8 cellular contexts compared by ENCODE assay signal in the genomic region with DNA sequence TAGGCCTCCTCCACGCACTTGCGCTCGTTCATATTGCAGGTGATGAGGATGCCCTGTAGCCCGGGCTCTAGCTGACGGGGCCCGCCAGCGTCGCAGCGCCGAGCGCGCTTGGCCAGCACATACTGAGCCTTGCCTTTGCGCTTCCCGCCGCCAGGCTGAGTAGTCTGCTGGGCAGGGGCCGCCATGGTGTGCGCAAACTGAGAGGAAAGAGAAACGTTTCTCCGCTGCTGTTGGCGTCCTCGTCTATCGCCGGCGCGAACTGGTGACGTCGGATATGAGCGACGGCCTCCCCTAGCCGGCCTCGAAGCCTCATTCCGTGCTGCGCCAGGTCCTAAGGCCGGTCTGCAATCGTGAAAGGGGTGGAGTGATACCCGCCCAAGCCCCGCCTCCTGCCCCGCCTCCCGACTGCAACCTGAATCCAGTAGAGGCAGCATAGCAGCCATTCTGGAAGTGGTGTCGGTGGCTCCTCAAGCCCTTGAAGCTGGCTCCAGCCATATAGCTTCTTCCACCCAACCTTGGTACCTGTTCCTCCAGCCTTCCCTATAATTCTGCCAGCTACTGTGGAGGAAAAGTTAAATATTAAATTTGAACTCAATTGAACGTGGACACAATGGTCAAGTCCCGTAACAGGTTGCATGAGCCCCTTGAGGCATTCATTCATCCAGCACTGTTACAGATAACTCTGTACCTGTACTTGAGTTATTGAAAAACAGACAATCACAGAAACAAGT. TPM values are rescaled to one million over a fixed set of nuclear protein-coding genes. Genes with fewer than 3 reads are reported as not detected.
DNase-seq lines count a peak whose midpoint lies in the region; ATAC-seq and TF ChIP-seq lines count a peak whose summit lies in the region.

A gene with protein sequence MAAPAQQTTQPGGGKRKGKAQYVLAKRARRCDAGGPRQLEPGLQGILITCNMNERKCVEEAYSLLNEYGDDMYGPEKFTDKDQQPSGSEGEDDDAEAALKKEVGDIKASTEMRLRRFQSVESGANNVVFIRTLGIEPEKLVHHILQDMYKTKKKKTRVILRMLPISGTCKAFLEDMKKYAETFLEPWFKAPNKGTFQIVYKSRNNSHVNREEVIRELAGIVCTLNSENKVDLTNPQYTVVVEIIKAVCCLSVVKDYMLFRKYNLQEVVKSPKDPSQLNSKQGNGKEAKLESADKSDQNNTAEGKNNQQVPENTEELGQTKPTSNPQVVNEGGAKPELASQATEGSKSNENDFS (minus strand): TSS at position 264 of the 731 bp plus-strand sequence. CDS start 79 bp downstream, at position 185.

- H3K27ac Mint-ChIP-seq in progenitor cell of endocrine pancreas, result peak within 1 kb of the TSS; percentile 97

- H3K4me3 ChIP-seq in upper lobe of right lung, result peak within 1 kb of the TSS; percentile 99

- peaks cover 3% of the 10 kb centered on the region for H3K9me3 Mint-ChIP-seq in progenitor cell of endocrine pancreas (ENCODE audit: low read depth)

- intact Hi-C loops in T-helper 1 cell treated with Interleukin-12 subunit alpha and Interleukin-12 subunit beta and Interleukin-4 antibody, amounts not matched to agents 30 ng/mL and 1 ng/mL, for 36 hours (cut with micrococcal nuclease), result loop anchor here (1.0 to 5.0 kb wide), 12 partner anchors 22 to 1449 kb away; a partner anchor contains a TSS
- intact Hi-C loops in left cardiac atrium (cut with DNase I) (no loop called here), upper lobe of right lung (cut with DNase I) (no loop called here)

- in situ Hi-C loops in GM13976 (cut with MboI; ENCODE audit: low sequenced_read_pairs, unreplicated experiment), result no loop called here

- peaks cover 10% of the 10 kb centered on the region for H3K4me1 Mint-ChIP-seq in progenitor cell of endocrine pancreas (ENCODE audit: low read depth)

- peak within 1 kb of the TSS; percentile 96 for H3K4me3 Mint-ChIP-seq in progenitor cell of endocrine pancreas (ENCODE audit: low read depth)

- H3K27me3 Mint-ChIP-seq in progenitor cell of endocrine pancreas, result no peaks in the 10 kb centered on the region

- TF ChIP-seq CTCF in GM13976 (IDR thresholded peaks at IDR 0.05; ENCODE audit: borderline replicate concordance, control extremely low read depth, extremely low read depth, insufficient read depth, missing control alignments), result no peak
- peak; percentile 14 for TF ChIP-seq CTCF in progenitor cell of endocrine pancreas (IDR thresholded peaks at IDR 0.05; ENCODE audit: unreplicated experiment)
- TF ChIP-seq CTCF in upper lobe of right lung (IDR thresholded peaks at IDR 0.05), result peak; percentile 15

- H3K9me3 ChIP-seq in upper lobe of right lung, result no peaks in the 10 kb centered on the region

- peaks cover 9% of the 10 kb centered on the region for H3K36me3 Mint-ChIP-seq in progenitor cell of endocrine pancreas (ENCODE audit: insufficient read depth)

- ATAC-seq in HG02870 (IDR thresholded peaks at IDR 0.05; ENCODE audit: unreplicated experiment) (peak; percentile 78), left cardiac atrium (peak; percentile 98), upper lobe of right lung (peak; percentile 98)

- H3K4me1 ChIP-seq in upper lobe of right lung, result peaks cover 27% of the 10 kb centered on the region

- DNase-seq in GM13976 (ENCODE audit: low spot score), result peak; percentile 98
- peak; percentile 88 for DNase-seq in NCI-H146 treated with DMSO at 0.1 percent for 48 hours (lab: John Stamatoyannopoulos, UW; ENCODE audit: unreplicated experiment)
- DNase-seq in amniotic epithelial cell (ENCODE audit: low read depth), result peak; percentile 93
- peak; percentile 97 for DNase-seq in left cardiac atrium
- DNase-seq in progenitor cell of endocrine pancreas (ENCODE audit: low spot score, unreplicated experiment), result peak; percentile 89
- peak; percentile 99 for DNase-seq in upper lobe of right lung

- H3K36me3 ChIP-seq in upper lobe of right lung, result peaks cover 23% of the 10 kb centered on the region

- H3K27me3 ChIP-seq in upper lobe of right lung, result no peaks in the 10 kb centered on the region

- peak within 1 kb of the TSS; percentile 99 for H3K27ac ChIP-seq in upper lobe of right lung

RNA-seq across cellular contexts. Expression of the gene that starts here (rescaled TPM):
- 42.5 and 43.3 TPM in 2 replicates for total RNA-seq in T-helper 1 cell treated with Interleukin-12 subunit alpha and Interleukin-12 subunit beta and Interleukin-4 antibody, amounts not matched to agents 30 ng/mL and 1 ng/mL, for 36 hours
- total RNA-seq in left cardiac atrium (10 to 100 TPM; 17.3 to 20.3 TPM), progenitor cell of endocrine pancreas (36.5 and 36.8 TPM in 2 replicates), upper lobe of right lung (40.7 TPM)

Comparison
In these comparisons a context has a peak if more than half of its experiments do, and no peak if none do; other contexts are left out.
1. Peak in every context shown above with its lines: DNase-seq, ATAC-seq, H3K4me3 ChIP-seq and H3K27ac ChIP-seq.